Comparison of ENCODE assay signal across 21 cellular contexts in the genomic region with DNA sequence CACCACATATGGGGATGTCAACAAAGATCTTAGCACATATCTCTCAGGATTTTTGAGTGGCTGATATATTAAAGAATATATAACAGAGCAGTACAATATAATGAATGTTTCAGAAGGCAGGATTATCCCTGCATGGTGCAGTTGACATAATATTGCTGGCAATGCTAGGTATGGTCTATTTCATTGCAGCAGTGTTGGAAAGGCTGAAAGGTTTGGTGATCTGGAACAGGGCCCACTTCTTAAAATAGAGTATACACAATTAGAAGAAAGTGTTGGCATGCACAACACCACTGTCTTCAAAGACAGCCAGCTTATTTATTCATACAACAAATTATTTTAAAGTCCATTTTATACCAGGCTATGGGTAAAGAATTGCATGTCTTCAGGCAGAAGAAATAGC. TPM values are rescaled to one million over a fixed set of nuclear protein-coding genes. Genes with fewer than 3 reads are reported as not detected.
DNase-seq lines count a peak whose midpoint lies in the region; ATAC-seq and TF ChIP-seq lines count a peak whose summit lies in the region.
"Had no signal": no experiment of that assay in that cellular context is flagged by ENCODE, and none has a peak within 500 bp of the region (broad histone marks: within the 10 kb centered on the region; RNA-seq: fewer than 3 reads in every experiment).

No MANE protein-coding gene starts in this region.

- H3K36me3 ChIP-seq in left ventricle myocardium inferior (no peaks in the 10 kb centered on the region), HAP-1 (replicated peaks) (no peaks in the 10 kb centered on the region)
- H3K36me3 ChIP-seq: BE2C; BLaER1 treated with 17β-estradiol and CSF1 and Interleukin-3, amounts not matched to agents 10 nM and 100 nM had no signal

- no peak overlapping the region for H3K27ac ChIP-seq in left ventricle myocardium inferior (replicated peaks)
- H3K27ac ChIP-seq: A549; BLaER1 treated with 17β-estradiol and CSF1 and Interleukin-3, amounts not matched to agents 10 nM and 100 nM had no signal

- H3K27me3 ChIP-seq in left ventricle myocardium inferior (ENCODE audit: low read depth) (no peaks in the 10 kb centered on the region), HAP-1 (ENCODE audit: low read depth) (no peaks in the 10 kb centered on the region)
- H3K27me3 ChIP-seq: BE2C; BLaER1 treated with 17β-estradiol and CSF1 and Interleukin-3, amounts not matched to agents 10 nM and 100 nM had no signal

- H3K4me3 ChIP-seq in left ventricle myocardium inferior (no peak overlapping the region), HAP-1 (no peak overlapping the region)
- H3K4me3 ChIP-seq: A549; BLaER1 treated with 17β-estradiol and CSF1 and Interleukin-3, amounts not matched to agents 10 nM and 100 nM had no signal

- peaks cover 2% of the 10 kb centered on the region for H3K9me3 ChIP-seq in left ventricle myocardium inferior (replicated peaks)
- H3K9me3 ChIP-seq in HAP-1, result no peaks in the 10 kb centered on the region
- H3K9me3 ChIP-seq: A549; BE2C; BLaER1 treated with 17β-estradiol and CSF1 and Interleukin-3, amounts not matched to agents 10 nM and 100 nM had no signal

- no peak for TF ChIP-seq CTCF in left ventricle myocardium inferior (IDR thresholded peaks at IDR 0.05; ENCODE audit: borderline replicate concordance)

- DNase-seq in Right ventricle myocardium superior (no peak), left ventricle myocardium inferior (no peak), cerebellum (ENCODE audit: low spot score) (peak; percentile 18), left ventricle myocardium superior (no peak), head of caudate nucleus (no peak), HAP-1 (ENCODE audit: low spot score in 2 of 2) (no peak)
- DNase-seq in stimulated activated CD4-positive, alpha-beta T cell treated with anti-CD3 and anti-CD28 coated beads, Interleukin-1b, Interleukin-23, amount 100 ng/mL, for 48 hours, result no peak
- DNase-seq: 8988T; ACHN; AML-193; BE2C; CD4-positive, alpha-beta T cell; CD8-positive, alpha-beta memory T cell; DMS 273 treated with DMSO at 0.1 percent for 48 hours; DMS79; EL; GF-D8; GOT3; HCEC 1CT had no signal

- peak; percentile 94 for ATAC-seq in Right ventricle myocardium superior (ENCODE audit: poor library complexity)
- ATAC-seq in left ventricle myocardium superior, result peak; percentile 89
- ATAC-seq: A549 had no signal

- in situ Hi-C loops in HAP-1 (cut with MboI; ENCODE audit: low sequenced_read_pairs), result no loop called here

- H3K4me1 ChIP-seq in left ventricle myocardium inferior (peaks cover 22% of the 10 kb centered on the region), HAP-1 (no peaks in the 10 kb centered on the region)
- H3K4me1 ChIP-seq: A549; BE2C; BLaER1 treated with 17β-estradiol and CSF1 and Interleukin-3, amounts not matched to agents 10 nM and 100 nM had no signal

- intact Hi-C loops in Right ventricle myocardium superior (cut with DNase I), result no loop called here
- intact Hi-C loops in left ventricle myocardium inferior (cut with micrococcal nuclease), result no loop called here
- intact Hi-C loops in left ventricle myocardium superior (cut with micrococcal nuclease), result no loop called here
- intact Hi-C loops in head of caudate nucleus (cut with DNase I), result no loop called here

RNA-seq across cellular contexts. Expression of a gene that starts 44.5 kb away (rescaled TPM):
- total RNA-seq in Right ventricle myocardium superior (0.81 TPM), left ventricle myocardium inferior (0.49 TPM), cerebellum (5.8 TPM), left ventricle myocardium superior (0.59 TPM)
- total RNA-seq: CD8-positive, alpha-beta memory T cell had no signal
